28 cellular contexts compared by ENCODE assay signal in genomic region chr3:58106640-58107039, GRCh38.
"Had no signal": no experiment of that assay in that cellular context is flagged by ENCODE, and none has a peak within 500 bp of the region (broad histone marks: within the 10 kb centered on the region; RNA-seq: fewer than 3 reads in every experiment).

No MANE protein-coding gene starts in this region.

- ATAC-seq: left colon; left lung; natural killer cell; right cardiac atrium; stimulated activated naive B cell treated with anti-CD40 and anti-IgM and Interleukin-4, amounts not matched to agents 10 μg/mL and 1 μg/mL and 100 μg/mL, for 72 hours; stimulated activated naive CD8-positive, alpha-beta T cell treated with anti-CD3 and anti-CD28 coated beads, Interleukin-15, Interleukin-2, amounts not matched to agents 100 U/mL and 50 U/mL, for 24 hours had no signal

- H3K9me3 ChIP-seq: left lung, ovary, prostate gland, stomach, testis, thyroid gland, transverse colon, upper lobe of left lung, vagina had no signal

- H3K9ac ChIP-seq: neural progenitor cell had no signal

- H2AFZ ChIP-seq: neural progenitor cell had no signal

- H3K27me3 ChIP-seq: left lung, neural progenitor cell, ovary, stomach, testis, thyroid gland, transverse colon, upper lobe of left lung, vagina had no signal

- H3K4me2 ChIP-seq: neural progenitor cell, smooth muscle cell had no signal

- H3K36me3 ChIP-seq: neural progenitor cell, ovary had no signal

- FAIRE-seq: islet of Langerhans, kidney had no signal

- DNase-seq: hypothalamus; immature natural killer cell; kidney; left colon; left lung; mesendoderm; naive B cell; natural killer cell; nephron progenitor cell; ovary; posterior cingulate gyrus; retina; right cardiac atrium; stimulated activated CD4-positive, alpha-beta T cell treated with anti-CD3 and anti-CD28 coated beads, Interleukin-2, amount 100 ng/mL, for 24 hours; stimulated activated CD4-positive, alpha-beta T cell treated with anti-CD3 and anti-CD28 coated beads, Interleukin-4, amount 100 ng/mL, for 1 hour; stimulated activated naive B cell treated with anti-CD40 and anti-IgM and Interleukin-4, amounts not matched to agents 10 μg/mL and 1 μg/mL and 100 μg/mL, for 72 hours; stimulated activated naive CD8-positive, alpha-beta T cell treated with anti-CD3 and anti-CD28 coated beads, Interleukin-15, Interleukin-2, amounts not matched to agents 100 U/mL and 50 U/mL, for 24 hours; stomach; testis; thyroid gland; transverse colon; upper lobe of left lung had no signal

- H3K4me1 ChIP-seq: neural progenitor cell had no signal

- H3K27ac ChIP-seq: left lung, neural progenitor cell, ovary, testis, transverse colon, upper lobe of left lung, vagina had no signal

- H3K4me3 ChIP-seq: left lung, lung, neural progenitor cell, ovary, prostate gland, smooth muscle cell, stomach, testis, thyroid gland, transverse colon, upper lobe of left lung, vagina had no signal
